ENCODE assay signal across 17 cellular contexts in genomic region chr1:174916846-174917245, GRCh38.
DNase-seq lines count a peak whose midpoint lies in the region; ATAC-seq and FAIRE-seq lines count a peak whose summit lies in the region.
"Had no signal": no experiment of that assay in that cellular context is flagged by ENCODE, and none has a peak within 500 bp of the region (broad histone marks: within the 10 kb centered on the region; RNA-seq: fewer than 3 reads in every experiment).

No MANE protein-coding gene starts in this region.

- H3K36me3 Mint-ChIP-seq in activated CD4-positive, alpha-beta T cell treated with anti-CD3 and anti-CD28 coated beads for 36 hours (ENCODE audit: low read depth): no peaks in the 10 kb centered on the region
- H3K36me3 Mint-ChIP-seq in stimulated activated memory B cell treated with anti-CD40 and anti-IgM and Interleukin-4, amounts not matched to agents 10 μg/mL and 1 μg/mL and 100 μg/mL, for 72 hours: peaks cover 11% of the 10 kb centered on the region

- H3K4me3 Mint-ChIP-seq in activated CD4-positive, alpha-beta T cell treated with anti-CD3 and anti-CD28 coated beads for 36 hours: no peak overlapping the region
- no peak overlapping the region for H3K4me3 Mint-ChIP-seq in stimulated activated memory B cell treated with anti-CD40 and anti-IgM and Interleukin-4, amounts not matched to agents 10 μg/mL and 1 μg/mL and 100 μg/mL, for 72 hours

- H3K9me3 Mint-ChIP-seq in activated CD4-positive, alpha-beta T cell treated with anti-CD3 and anti-CD28 coated beads for 36 hours (ENCODE audit: low read depth): peaks cover 3% of the 10 kb centered on the region
- peaks cover 3% of the 10 kb centered on the region for H3K9me3 Mint-ChIP-seq in stimulated activated memory B cell treated with anti-CD40 and anti-IgM and Interleukin-4, amounts not matched to agents 10 μg/mL and 1 μg/mL and 100 μg/mL, for 72 hours

- POLR2A ChIA-PET in activated CD4-positive, alpha-beta T cell treated with anti-CD3 and anti-CD28 coated beads for 36 hours (lab: Charles Lee): no interaction called here

- intact Hi-C loops in activated CD4-positive, alpha-beta T cell treated with anti-CD3 and anti-CD28 coated beads for 36 hours (cut with DNase I, micrococcal nuclease): no loop called here

- H3K27me3 Mint-ChIP-seq in activated CD4-positive, alpha-beta T cell treated with anti-CD3 and anti-CD28 coated beads for 36 hours: no peaks in the 10 kb centered on the region
- H3K27me3 Mint-ChIP-seq in stimulated activated memory B cell treated with anti-CD40 and anti-IgM and Interleukin-4, amounts not matched to agents 10 μg/mL and 1 μg/mL and 100 μg/mL, for 72 hours: no peaks in the 10 kb centered on the region

- peaks cover 36% of the 10 kb centered on the region for H3K4me1 Mint-ChIP-seq in activated CD4-positive, alpha-beta T cell treated with anti-CD3 and anti-CD28 coated beads for 36 hours
- peaks cover 8% of the 10 kb centered on the region for H3K4me1 Mint-ChIP-seq in stimulated activated memory B cell treated with anti-CD40 and anti-IgM and Interleukin-4, amounts not matched to agents 10 μg/mL and 1 μg/mL and 100 μg/mL, for 72 hours

- no peak for DNase-seq in activated CD4-positive, alpha-beta T cell treated with anti-CD3 and anti-CD28 coated beads for 36 hours
- no peak for DNase-seq in activated CD4-positive, alpha-beta T cell treated with anti-CD3 and anti-CD28 coated beads for 48 hours
- DNase-seq in GM18507 (ENCODE audit: extremely low spot score, insufficient read length, low read depth) (no peak), RPMI8226 (peak; percentile 12), GM03348 (ENCODE audit: low spot score) (no peak)
- DNase-seq in stimulated activated naive CD8-positive, alpha-beta T cell treated with anti-CD3 and anti-CD28 coated beads, Interleukin-15, Interleukin-2, amounts not matched to agents 100 U/mL and 50 U/mL, for 24 hours: no peak
- DNase-seq: DMS79 treated with DMSO at 0.1 percent for 48 hours, KBM-7, NCI-H2107, NCI-H345, NCI-H526 treated with DMSO at 0.1 percent for 48 hours, PC-9, SK-N-SH had no signal

- ATAC-seq in activated CD4-positive, alpha-beta T cell treated with anti-CD3 and anti-CD28 coated beads for 36 hours: no peak
- peak; percentile 53 for ATAC-seq in stimulated activated memory B cell treated with anti-CD40 and anti-IgM and Interleukin-4, amounts not matched to agents 10 μg/mL and 1 μg/mL and 100 μg/mL, for 72 hours
- ATAC-seq in GM21447 (IDR thresholded peaks at IDR 0.05; ENCODE audit: unreplicated experiment): no peak
- no peak for ATAC-seq in stimulated activated naive CD8-positive, alpha-beta T cell treated with anti-CD3 and anti-CD28 coated beads, Interleukin-15, Interleukin-2, amounts not matched to agents 100 U/mL and 50 U/mL, for 24 hours

- FAIRE-seq in GM18507 (lab: Jason Lieb, UNC): peak; percentile 70
- FAIRE-seq: G401.6, H54 had no signal

- CTCF ChIA-PET in activated CD4-positive, alpha-beta T cell treated with anti-CD3 and anti-CD28 coated beads for 36 hours (lab: Charles Lee): interaction anchor here (1.5 kb wide), 1 partner anchor 15 kb away, joined by 6 read pairs; no protein-coding TSS in a partner anchor

- peak overlapping the region; percentile 29 for H3K27ac Mint-ChIP-seq in activated CD4-positive, alpha-beta T cell treated with anti-CD3 and anti-CD28 coated beads for 36 hours
- peak overlapping the region; percentile 65 for H3K27ac Mint-ChIP-seq in stimulated activated memory B cell treated with anti-CD40 and anti-IgM and Interleukin-4, amounts not matched to agents 10 μg/mL and 1 μg/mL and 100 μg/mL, for 72 hours
